Comparison of ENCODE assay signal across 12 cellular contexts in the genomic region with DNA sequence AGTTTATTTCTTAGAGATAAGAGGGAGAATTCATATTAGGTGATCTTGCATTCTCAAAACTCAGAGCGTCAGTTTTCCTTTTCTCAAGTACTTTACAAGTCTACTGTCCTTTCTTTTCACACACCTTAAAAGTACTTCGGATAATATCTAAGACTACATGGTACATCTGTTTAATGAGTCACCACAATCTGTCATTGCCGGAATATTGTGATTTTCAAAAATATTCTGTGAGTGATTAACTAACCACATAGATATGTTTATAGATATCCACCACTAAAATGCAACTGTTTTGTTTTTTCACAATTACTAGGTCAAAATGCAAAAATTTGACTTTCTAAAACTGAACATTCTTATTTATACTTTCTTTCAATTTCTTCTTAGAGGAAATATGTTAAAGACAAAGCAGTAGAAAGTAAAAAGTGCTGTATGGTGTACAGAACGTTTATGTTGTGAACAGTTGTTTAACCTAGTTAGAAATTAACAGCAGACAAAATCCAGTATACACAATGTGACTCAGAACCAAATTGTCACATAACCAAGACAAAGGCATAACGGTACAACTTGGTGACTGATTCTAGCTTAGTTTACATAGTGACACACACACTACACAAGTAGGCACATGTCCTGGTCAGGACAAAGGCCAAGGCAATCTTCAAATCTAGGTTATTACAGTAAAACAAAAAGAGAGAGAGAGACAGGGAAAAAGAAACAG.
DNase-seq lines count a peak whose midpoint lies in the region; ATAC-seq and TF ChIP-seq lines count a peak whose summit lies in the region.
"Had no signal": no experiment of that assay in that cellular context is flagged by ENCODE, and none has a peak within 500 bp of the region (broad histone marks: within the 10 kb centered on the region; RNA-seq: fewer than 3 reads in every experiment).

No MANE protein-coding gene starts in this region.

- DNase-seq in MCF 10A (ENCODE audit: unreplicated experiment) (peak; percentile 61), breast epithelium (ENCODE audit: low spot score in 2 of 2) (no peak), astrocyte of the spinal cord (ENCODE audit: low read depth, low spot score) (peak; percentile 17), nucleus accumbens (lab: John Stamatoyannopoulos, UW) (no peak), NCI-H526 (lab: John Stamatoyannopoulos, UW) (no peak)
- DNase-seq in stimulated activated CD8-positive, alpha-beta memory T cell treated with anti-CD3 and anti-CD28 coated beads, Interleukin-4, amount 100 ng/mL, for 48 hours = no peak
- DNase-seq: 8988T, KBM-7, Peyer's patch had no signal

- POLR2A ChIA-PET in MCF 10A (lab: Yijun Ruan, JAX) = interaction anchor here (0.5 to 1.1 kb wide), 2 partner anchors 79 to 100 kb away, joined by 3 to 4 read pairs; no protein-coding TSS in a partner anchor

- no peaks in the 10 kb centered on the region for H3K36me3 ChIP-seq in breast epithelium
- H3K36me3 ChIP-seq: Peyer's patch had no signal

- no peak overlapping the region for H3K4me3 ChIP-seq in breast epithelium
- H3K4me3 ChIP-seq in astrocyte of the spinal cord (ENCODE audit: low read depth, low read length) = no peak overlapping the region
- H3K4me3 ChIP-seq: Peyer's patch had no signal

- H3K4me1 Mint-ChIP-seq in MCF 10A (ENCODE audit: insufficient read depth, unreplicated experiment) = peaks cover 19% of the 10 kb centered on the region
- no peaks in the 10 kb centered on the region for H3K4me1 Mint-ChIP-seq in stimulated activated memory B cell treated with anti-CD40 and anti-IgM and Interleukin-4, amounts not matched to agents 10 μg/mL and 1 μg/mL and 100 μg/mL, for 72 hours
- H3K4me1 Mint-ChIP-seq: stimulated activated effector memory CD8-positive, alpha-beta T cell treated with anti-CD3 and anti-CD28 coated beads, Interleukin-12 subunit alpha, Interleukin-12 subunit beta, amount 100 ng/mL, for 72 hours had no signal

- no peaks in the 10 kb centered on the region for H3K36me3 Mint-ChIP-seq in MCF 10A (ENCODE audit: insufficient read depth, unreplicated experiment)
- no peaks in the 10 kb centered on the region for H3K36me3 Mint-ChIP-seq in stimulated activated memory B cell treated with anti-CD40 and anti-IgM and Interleukin-4, amounts not matched to agents 10 μg/mL and 1 μg/mL and 100 μg/mL, for 72 hours
- H3K36me3 Mint-ChIP-seq: stimulated activated effector memory CD8-positive, alpha-beta T cell treated with anti-CD3 and anti-CD28 coated beads, Interleukin-12 subunit alpha, Interleukin-12 subunit beta, amount 100 ng/mL, for 72 hours had no signal

- no peak for TF ChIP-seq POLR2A in breast epithelium (IDR thresholded peaks at IDR 0.05)

- ATAC-seq in HG03175 (IDR thresholded peaks at IDR 0.05; ENCODE audit: unreplicated experiment) = peak; percentile 94
- ATAC-seq in stimulated activated memory B cell treated with anti-CD40 and anti-IgM and Interleukin-4, amounts not matched to agents 10 μg/mL and 1 μg/mL and 100 μg/mL, for 72 hours = no peak
- ATAC-seq: stimulated activated effector memory CD8-positive, alpha-beta T cell treated with anti-CD3 and anti-CD28 coated beads, Interleukin-12 subunit alpha, Interleukin-12 subunit beta, amount 100 ng/mL, for 72 hours had no signal

- CTCF ChIA-PET in MCF 10A (lab: Yijun Ruan, JAX) = no interaction called here

- no peaks in the 10 kb centered on the region for H3K9me3 Mint-ChIP-seq in MCF 10A (ENCODE audit: unreplicated experiment)
- no peaks in the 10 kb centered on the region for H3K9me3 Mint-ChIP-seq in stimulated activated memory B cell treated with anti-CD40 and anti-IgM and Interleukin-4, amounts not matched to agents 10 μg/mL and 1 μg/mL and 100 μg/mL, for 72 hours

- peak overlapping the region; percentile 83 for H3K27ac Mint-ChIP-seq in MCF 10A (ENCODE audit: low read depth, unreplicated experiment)
- H3K27ac Mint-ChIP-seq in stimulated activated memory B cell treated with anti-CD40 and anti-IgM and Interleukin-4, amounts not matched to agents 10 μg/mL and 1 μg/mL and 100 μg/mL, for 72 hours = no peak overlapping the region
- H3K27ac Mint-ChIP-seq: stimulated activated effector memory CD8-positive, alpha-beta T cell treated with anti-CD3 and anti-CD28 coated beads, Interleukin-12 subunit alpha, Interleukin-12 subunit beta, amount 100 ng/mL, for 72 hours had no signal

- H3K4me1 ChIP-seq in breast epithelium = no peaks in the 10 kb centered on the region
- H3K4me1 ChIP-seq: Peyer's patch had no signal

- in situ Hi-C loops in astrocyte of the spinal cord (cut with HindIII; ENCODE audit: low sequenced_read_pairs) = no loop called here

- peaks cover 0 to 7% of the 10 kb centered on the region in 2 donors for H3K9me3 ChIP-seq in breast epithelium
- H3K9me3 ChIP-seq: Peyer's patch had no signal

- peak overlapping the region; percentile 38 for H3K4me3 Mint-ChIP-seq in MCF 10A (ENCODE audit: unreplicated experiment)
- H3K4me3 Mint-ChIP-seq in stimulated activated memory B cell treated with anti-CD40 and anti-IgM and Interleukin-4, amounts not matched to agents 10 μg/mL and 1 μg/mL and 100 μg/mL, for 72 hours = no peak overlapping the region
- H3K4me3 Mint-ChIP-seq: stimulated activated effector memory CD8-positive, alpha-beta T cell treated with anti-CD3 and anti-CD28 coated beads, Interleukin-12 subunit alpha, Interleukin-12 subunit beta, amount 100 ng/mL, for 72 hours had no signal

- H3K27me3 Mint-ChIP-seq in MCF 10A (ENCODE audit: insufficient read depth, unreplicated experiment) = no peaks in the 10 kb centered on the region
- H3K27me3 Mint-ChIP-seq in stimulated activated memory B cell treated with anti-CD40 and anti-IgM and Interleukin-4, amounts not matched to agents 10 μg/mL and 1 μg/mL and 100 μg/mL, for 72 hours = no peaks in the 10 kb centered on the region

- TF ChIP-seq CTCF in MCF 10A (IDR thresholded peaks at IDR 0.05; ENCODE audit: unreplicated experiment) (no peak), breast epithelium (IDR thresholded peaks at IDR 0.05) (no peak), astrocyte of the spinal cord (IDR thresholded peaks at IDR 0.05; ENCODE audit: low read depth, low read length) (no peak)

- H3K27me3 ChIP-seq in breast epithelium = no peaks in the 10 kb centered on the region
- H3K27me3 ChIP-seq: Peyer's patch had no signal

- H3K27ac ChIP-seq in breast epithelium = no peak overlapping the region
- H3K27ac ChIP-seq: Peyer's patch had no signal

- intact Hi-C loops in MCF 10A (cut with micrococcal nuclease) (no loop called here), breast epithelium (cut with DNase I; ENCODE audit: low total_unique reads) (no loop called here)

- BruUV-seq in MCF 10A (replicated peaks; lab: Mats Ljungman, UMichigan) = no TSS peak

Comparison
In these comparisons a context has a peak if more than half of its experiments do, and no peak if none do; other contexts are left out.
1. DNase-seq: peak in MCF 10A (single experiment) and astrocyte of the spinal cord (single experiment); none in breast epithelium (0 of 2), stimulated activated CD8-positive, alpha-beta memory T cell treated with anti-CD3 and anti-CD28 coated beads, Interleukin-4, amount 100 ng/mL, for 48 hours (single experiment), nucleus accumbens (0 of 56) and NCI-H526 (0 of 2).